33 cellular contexts compared by ENCODE assay signal in genomic region chr20:62398120-62398821, GRCh38. TPM values are rescaled to one million over a fixed set of nuclear protein-coding genes. Genes with fewer than 3 reads are reported as not detected.
"Had no signal": no experiment of that assay in that cellular context is flagged by ENCODE, and none has a peak within 500 bp of the region (broad histone marks: within the 10 kb centered on the region; RNA-seq: fewer than 3 reads in every experiment).

No MANE protein-coding gene starts in this region.

- H3K9me3 Mint-ChIP-seq: activated B cell treated with CpG ODN at 0.5 μM for 24 hours; activated CD4-positive, alpha-beta memory T cell treated with anti-CD3 and anti-CD28 coated beads, Interleukin-2, amount 10 ng/mL, durations not matched to agents 7 days and 5 days; activated T-cell treated with anti-CD3 and anti-CD28 coated beads, Interleukin-2, amount 50 U/mL, for 4 hours; central memory CD8-positive, alpha-beta T cell; T-cell had no signal

- H3K36me3 Mint-ChIP-seq: activated naive CD8-positive, alpha-beta T cell had no signal

- H3K27ac ChIP-seq: ascending aorta, cardiac muscle cell, KMS-11, Peyer's patch, VCaP had no signal

- H3K4me3 ChIP-seq: ascending aorta, cardiac muscle cell, Peyer's patch had no signal

- ATAC-seq: activated T-cell treated with anti-CD3 and anti-CD28 coated beads, Interleukin-2, amount 50 U/mL, for 4 hours; PC-3; Right ventricle myocardium inferior; SK-N-SH treated with all-trans-retinoic acid at 6 μM for 48 hours; T-cell had no signal

- H3K36me3 ChIP-seq: cardiac muscle cell had no signal

- H3K27me3 Mint-ChIP-seq: activated B cell treated with CpG ODN at 0.5 μM for 24 hours; activated CD4-positive, alpha-beta memory T cell treated with anti-CD3 and anti-CD28 coated beads, Interleukin-2, amount 10 ng/mL, durations not matched to agents 7 days and 5 days; activated naive CD4-positive, alpha-beta T cell treated with anti-CD3 and anti-CD28 coated beads, Interleukin-2, amount 10 ng/mL, durations not matched to agents 7 days and 5 days; activated naive CD8-positive, alpha-beta T cell; central memory CD8-positive, alpha-beta T cell; T-cell had no signal

- H3K27me3 ChIP-seq: ascending aorta, cardiac muscle cell, Peyer's patch had no signal

- DNase-seq: activated B cell treated with CpG ODN at 0.5 μM for 24 hours; activated CD4-positive, alpha-beta memory T cell treated with anti-CD3 and anti-CD28 coated beads, Interleukin-2, amount 10 ng/mL, durations not matched to agents 7 days and 5 days; activated CD4-positive, alpha-beta T cell treated with anti-CD3 and anti-CD28 coated beads for 1 hour; activated CD4-positive, alpha-beta T cell treated with anti-CD3 and anti-CD28 coated beads for 48 hours; activated effector memory CD4-positive, alpha-beta T cell treated with Interleukin-2 at 50 U/mL for 16 hours; activated naive CD4-positive, alpha-beta T cell treated with anti-CD3 and anti-CD28 coated beads, Interleukin-2, amount 10 ng/mL, durations not matched to agents 7 days and 5 days; activated T-cell treated with anti-CD3 and anti-CD28 coated beads, Interleukin-2, amount 50 U/mL, for 4 hours; amygdala; MM.1S; MV-4-11; NCI-H1092; NCI-H1436 treated with DMSO at 0.1 percent for 48 hours; NCI-H1694 treated with DMSO at 0.1 percent for 48 hours; NCI-H2029; NCI-H345; NCI-H524 treated with DMSO at 0.1 percent for 48 hours; PC-3; Peyer's patch; RPMI8226; SIG-M5; T-cell; T-helper 2 cell; T-helper 9 cell had no signal

- H3K4me3 Mint-ChIP-seq: activated B cell treated with CpG ODN at 0.5 μM for 24 hours; activated naive CD4-positive, alpha-beta T cell treated with anti-CD3 and anti-CD28 coated beads, Interleukin-2, amount 10 ng/mL, durations not matched to agents 7 days and 5 days; activated naive CD8-positive, alpha-beta T cell; activated T-cell treated with anti-CD3 and anti-CD28 coated beads, Interleukin-2, amount 50 U/mL, for 4 hours; central memory CD8-positive, alpha-beta T cell; T-cell had no signal

- H3K9me3 ChIP-seq: ascending aorta, Peyer's patch had no signal

- H3K4me1 Mint-ChIP-seq: central memory CD8-positive, alpha-beta T cell had no signal

- H3K4me1 ChIP-seq: ascending aorta, Peyer's patch had no signal

- H3K27ac Mint-ChIP-seq: activated B cell treated with CpG ODN at 0.5 μM for 24 hours; activated CD4-positive, alpha-beta memory T cell treated with anti-CD3 and anti-CD28 coated beads, Interleukin-2, amount 10 ng/mL, durations not matched to agents 7 days and 5 days; activated naive CD4-positive, alpha-beta T cell treated with anti-CD3 and anti-CD28 coated beads, Interleukin-2, amount 10 ng/mL, durations not matched to agents 7 days and 5 days; activated naive CD8-positive, alpha-beta T cell; T-cell had no signal

RNA-seq across cellular contexts. Expression of gene RBBP8NL, which starts 29.1 kb away (rescaled TPM):
- total RNA-seq: activated B cell treated with CpG ODN at 0.5 μM for 24 hours; activated CD4-positive, alpha-beta memory T cell treated with anti-CD3 and anti-CD28 coated beads, Interleukin-2, amount 10 ng/mL, durations not matched to agents 7 days and 5 days; activated T-cell treated with anti-CD3 and anti-CD28 coated beads, Interleukin-2, amount 50 U/mL, for 4 hours; ascending aorta; cardiac muscle cell; LHCN-M2; NCI-H460; Right ventricle myocardium inferior; T-cell had no signal
